In genomic region chrX:91066104-91066503, GRCh38 we compare ENCODE assay signal across 20 cellular contexts.
DNase-seq lines count a peak whose midpoint lies in the region; FAIRE-seq and TF ChIP-seq lines count a peak whose summit lies in the region.
"Had no signal": no experiment of that assay in that cellular context is flagged by ENCODE, and none has a peak within 500 bp of the region (broad histone marks: within the 10 kb centered on the region; RNA-seq: fewer than 3 reads in every experiment).

No MANE protein-coding gene starts in this region.

- CTCF ChIA-PET in H1 (lab: Charles Lee; ENCODE audit: partially characterized antibody) = interaction anchor here (0.9 to 1.0 kb wide), 2 partner anchors 12 to 23 kb away, joined by 3 read pairs; no protein-coding TSS in a partner anchor

- no peak for TF ChIP-seq EP300 in H1 (IDR thresholded peaks at IDR 0.05; ENCODE audit: borderline replicate concordance in 1 of 2, low read depth in 2 of 2, low read length in 2 of 2)

- no peaks in the 10 kb centered on the region for H3K79me1 ChIP-seq in H1 (ENCODE audit: low read depth, low read length)

- POLR2A ChIA-PET in H1 (lab: Charles Lee; ENCODE audit: partially characterized antibody) = no interaction called here

- H3K18ac ChIP-seq in H1 (ENCODE audit: extremely low read depth, low read length) = no peak overlapping the region

- H3K23ac ChIP-seq in H1 (ENCODE audit: insufficient read length) = no peak overlapping the region

- no peak overlapping the region for H3K14ac ChIP-seq in H1 (ENCODE audit: insufficient read length)

- 74% methylated on average over 4 of the region's 5 CpGs; no CpG with 5 or more reads in 1 of the 2 experiments for WGBS in H1 (ENCODE audit: extremely low coverage in 1 of 2, insufficient coverage in 1 of 2, insufficient read length in 1 of 2, insufficient replicate concordance in 2 of 2, low coverage in 1 of 2, low lambda C conversion rate in 2 of 2, missing lambda C conversion rate in 1 of 2), 2 experiments

- H2AK5ac ChIP-seq in H1 (ENCODE audit: low read depth, low read length) = no peak overlapping the region

- H4K91ac ChIP-seq in H1 (replicated peaks; ENCODE audit: insufficient read length, low read length) = no peak overlapping the region

- no peak overlapping the region for H2BK5ac ChIP-seq in H1 (ENCODE audit: low read depth, low read length)

- H3K56ac ChIP-seq in H1 (replicated peaks; ENCODE audit: insufficient read length, low read depth, low read length) = no peak overlapping the region

- TF ChIP-seq RAD21 in H1 (IDR thresholded peaks at IDR 0.05 in 1 of 2, conservative IDR thresholded peaks at IDR 0.05 in 1 of 2; ENCODE audit: low read depth in 2 of 2, low read length in 2 of 2) = peak in 1 of 2 experiments; percentile 25; a peak in 2 of 4 replicates

- H2AFZ ChIP-seq in H1 (ENCODE audit: low read length) = no peak overlapping the region

- no peak overlapping the region for H2BK12ac ChIP-seq in H1 (ENCODE audit: low read depth, low read length)

- TF ChIP-seq CTCF in H1 (IDR thresholded peaks at IDR 0.05; ENCODE audit: control extremely low read depth in 1 of 3, insufficient read depth in 1 of 3, low read depth in 1 of 3, low read length in 3 of 3) = peak in 2 of 3 experiments; percentile 18 to 26; a peak in 2 of 4 replicates

- no peaks in the 10 kb centered on the region for H3K27me3 ChIP-seq in H1 (replicated peaks in 1 of 4; ENCODE audit: control insufficient read depth in 3 of 4, extremely low read depth in 1 of 4, insufficient read depth in 3 of 4, low read length in 3 of 4)

- H3K36me3 ChIP-seq in H1 (ENCODE audit: control insufficient read depth in 2 of 4, insufficient read depth in 4 of 4, low read length in 3 of 4) = no peaks in the 10 kb centered on the region

- no peak overlapping the region for H4K5ac ChIP-seq in H1 (ENCODE audit: insufficient read length, low read depth, low read length)

- no peak overlapping the region for H3K4me3 ChIP-seq in H1 (ENCODE audit: extremely low read depth in 1 of 4, insufficient read depth in 2 of 4, low read depth in 3 of 4, low read length in 4 of 4)
- H3K4me3 ChIP-seq: A549 had no signal

- H4K20me1 ChIP-seq in H1 (replicated peaks in 1 of 2; ENCODE audit: control insufficient read depth in 1 of 2, insufficient read depth in 2 of 2, low read length in 2 of 2) = no peaks in the 10 kb centered on the region

- no peak overlapping the region for H4K8ac ChIP-seq in H1 (ENCODE audit: extremely low read depth, insufficient read depth, low read length)

- H2BK20ac ChIP-seq in H1 (ENCODE audit: low read length) = no peak overlapping the region

- H3K79me2 ChIP-seq in H1 (ENCODE audit: control insufficient read depth in 1 of 2, insufficient read depth in 2 of 2, low read length in 2 of 2) = no peaks in the 10 kb centered on the region

- no peak for FAIRE-seq in H1 (lab: Jason Lieb, UNC)
- FAIRE-seq: A549, D721Med, GM12892, GM18507, H54, HepG2 had no signal

- no peaks in the 10 kb centered on the region for H3K4me1 ChIP-seq in H1 (replicated peaks in 1 of 4; ENCODE audit: control insufficient read depth in 3 of 4, insufficient read depth in 4 of 4, low read length in 3 of 4)
- H3K4me1 ChIP-seq: A549, Caco-2 had no signal

- TF ChIP-seq POLR2A in H1 (IDR thresholded peaks at IDR 0.05; ENCODE audit: control extremely low read depth in 1 of 2, low read depth in 2 of 2, low read length in 2 of 2) = no peak

- no peak overlapping the region for H2BK15ac ChIP-seq in H1 (ENCODE audit: low read length)

- DNase-seq in NCI-H82 (lab: John Stamatoyannopoulos, UW) (peak; percentile 1), NCI-H82 treated with DMSO at 0.1 percent for 48 hours (lab: John Stamatoyannopoulos, UW; ENCODE audit: unreplicated experiment) (no peak), H1 (ENCODE audit: low read depth in 1 of 2, low spot score in 2 of 2) (no peak), iPS-NIHi7 (ENCODE audit: extremely low spot score) (peak; percentile 25), EL (no peak), T-helper 2 cell (no peak), RPMI8226 (no peak)
- DNase-seq: AML-193; Caco-2; CD4-positive, alpha-beta T cell; GDM1; HFFc6 had no signal

- no peak overlapping the region for H3K9ac ChIP-seq in H1 (replicated peaks in 1 of 4; ENCODE audit: extremely low read depth in 1 of 4, low read depth in 3 of 4, low read length in 3 of 4)

- H3K27ac ChIP-seq in H1 (ENCODE audit: low read depth, low read length) = no peak overlapping the region
- H3K27ac ChIP-seq: 22Rv1, A549, C4-2B had no signal

- H3K9me3 ChIP-seq in H1 (ENCODE audit: insufficient read depth in 2 of 2, low read depth in 1 of 2, low read length in 1 of 2) = no peaks in the 10 kb centered on the region
- H3K9me3 ChIP-seq: A549, Caco-2 had no signal

- H2BK120ac ChIP-seq in H1 (replicated peaks; ENCODE audit: low read depth, low read length) = no peak overlapping the region

- no peak overlapping the region for H3K4ac ChIP-seq in H1 (replicated peaks; ENCODE audit: insufficient read length, low read depth, low read length)

- no peaks in the 10 kb centered on the region for H3K23me2 ChIP-seq in H1 (ENCODE audit: low read depth, low read length)

- H3K4me2 ChIP-seq in H1 (ENCODE audit: insufficient read depth in 1 of 2, low read depth in 2 of 2, low read length in 2 of 2) = no peak overlapping the region
- H3K4me2 ChIP-seq: A549 had no signal

TF ChIP-seq in H1, 55 proteins besides CTCF, POLR2A, EP300 and RAD21:
- TF ChIP-seq HDAC6 (IDR thresholded peaks at IDR 0.05; ENCODE audit: low read depth, low read length) = no peak
- no peak for TF ChIP-seq FOSL1 (IDR thresholded peaks at IDR 0.05; ENCODE audit: insufficient read depth, low read depth, low read length)
- TF ChIP-seq CBX5 (IDR thresholded peaks at IDR 0.05; ENCODE audit: low read depth, low read length) = no peak
- no peak for TF ChIP-seq CHD1 (IDR thresholded peaks at IDR 0.05; ENCODE audit: low read depth, low read length)
- TF ChIP-seq KDM4A (IDR thresholded peaks at IDR 0.05; ENCODE audit: low read depth, low read length, severe bottlenecking) = no peak
- no peak for TF ChIP-seq YY1 (IDR thresholded peaks at IDR 0.05; ENCODE audit: low read depth, low read length)
- TF ChIP-seq NANOG (IDR thresholded peaks at IDR 0.05; ENCODE audit: insufficient read depth, low read depth, low read length, poor library complexity, severe bottlenecking) = no peak
- no peak for TF ChIP-seq SP2 (IDR thresholded peaks at IDR 0.05; ENCODE audit: low read length)
- TF ChIP-seq KDM5A (IDR thresholded peaks at IDR 0.05; ENCODE audit: low read length) = no peak
- no peak for TF ChIP-seq MAX (IDR thresholded peaks at IDR 0.05)
- no peak for TF ChIP-seq JUND (IDR thresholded peaks at IDR 0.05; ENCODE audit: low read length)
- no peak for TF ChIP-seq GABPA (IDR thresholded peaks at IDR 0.05; ENCODE audit: borderline replicate concordance, insufficient read depth, low read length)
- TF ChIP-seq RXRA (IDR thresholded peaks at IDR 0.05; ENCODE audit: insufficient read depth, low read depth, low read length) = no peak
- no peak for TF ChIP-seq ATF2 (IDR thresholded peaks at IDR 0.05; ENCODE audit: low read length)
- no peak for TF ChIP-seq SP4 (IDR thresholded peaks at IDR 0.05; ENCODE audit: low read length)
- TF ChIP-seq POU5F1 (IDR thresholded peaks at IDR 0.05; ENCODE audit: low read depth, low read length) = no peak

Comparison
In these comparisons a context has a peak if more than half of its experiments do, and no peak if none do; other contexts are left out.
1. DNase-seq: peak in NCI-H82 (single experiment) and iPS-NIHi7 (single experiment); none in NCI-H82 treated with DMSO at 0.1 percent for 48 hours (single experiment), H1 (0 of 2), EL (single experiment), T-helper 2 cell (0 of 5) and RPMI8226 (single experiment).